8 cellular contexts compared by ENCODE assay signal in the genomic region with DNA sequence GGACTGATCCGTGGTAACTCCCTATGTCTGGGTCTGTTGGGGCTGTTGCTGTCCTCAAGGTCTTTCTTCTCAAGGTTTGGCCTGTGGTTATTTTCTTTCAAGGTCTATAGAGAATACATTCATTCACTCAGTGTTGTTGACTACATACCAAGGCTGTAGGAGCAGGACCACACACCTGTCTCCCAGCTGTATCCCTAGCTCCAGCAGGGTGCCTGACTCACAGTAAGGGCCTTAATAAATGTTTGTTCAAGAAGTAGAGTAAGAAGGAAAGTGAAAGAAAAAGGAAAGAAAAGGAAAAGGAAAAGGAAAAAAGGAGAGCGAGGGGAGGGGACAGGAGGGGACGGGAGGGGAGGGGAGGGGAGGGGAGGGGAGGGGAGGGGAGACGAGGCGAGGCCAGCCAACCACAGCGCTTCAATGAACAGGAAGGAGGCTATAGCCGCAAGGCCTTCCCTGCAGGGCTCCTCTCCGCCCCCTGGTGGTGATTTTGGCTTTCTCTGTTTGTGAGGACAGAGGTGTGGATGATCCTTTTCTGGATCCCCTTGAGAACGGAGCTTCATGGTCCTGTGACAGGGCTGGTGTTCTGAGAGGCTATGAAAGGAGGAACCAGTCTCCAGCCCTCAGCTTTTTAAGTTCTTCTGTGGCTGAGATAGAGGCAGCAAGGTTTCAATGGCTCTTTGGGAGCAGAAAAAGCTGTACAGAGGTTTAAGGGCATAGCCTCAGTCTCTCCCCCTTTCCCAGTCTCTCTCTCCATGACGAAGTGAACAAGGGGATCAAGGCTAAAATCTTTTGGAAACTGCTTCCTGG. TPM values are rescaled to one million over a fixed set of nuclear protein-coding genes. Genes with fewer than 3 reads are reported as not detected.
DNase-seq lines count a peak whose midpoint lies in the region; ATAC-seq and FAIRE-seq lines count a peak whose summit lies in the region.

No MANE protein-coding gene starts in this region.

- peak; percentile 69 for DNase-seq in ACHN
- peak; percentile 64 for DNase-seq in RPMI7951 (ENCODE audit: low read depth)
- peak; percentile 47 for DNase-seq in activated effector memory CD4-positive, alpha-beta T cell treated with Interleukin-2 at 50 U/mL for 16 hours
- DNase-seq in kidney tubule cell (ENCODE audit: low spot score), result peak; percentile 57
- DNase-seq in stimulated activated naive CD4-positive, alpha-beta T cell (lab: John Stamatoyannopoulos, UW), result peak in 5 of 6 experiments; percentile 3 to 25 (median 7)
- no peak for DNase-seq in H7
- DNase-seq in frontal cortex (ENCODE audit: low spot score in 2 of 2), result no peak

- FAIRE-seq in frontal cortex (lab: Jason Lieb, UNC), result no peak

- H3K27me3 ChIP-seq in H7 (ENCODE audit: control insufficient read depth, insufficient read depth, low read length), result no peaks in the 10 kb centered on the region

- ATAC-seq in GM18861 (IDR thresholded peaks at IDR 0.05; ENCODE audit: unreplicated experiment), result peak; percentile 56

- no peaks in the 10 kb centered on the region for H3K36me3 ChIP-seq in H7 (replicated peaks; ENCODE audit: control insufficient read depth, insufficient read depth, low read length)

- in situ Hi-C loops in ACHN (cut with HindIII; ENCODE audit: low pct_ligation_motif_present, low pct_unique_long_range_greater_than_20kb, low sequenced_read_pairs), result no loop called here

- no peak overlapping the region for H3K4me3 ChIP-seq in H7 (ENCODE audit: insufficient read depth, low read depth, low read length)

RNA-seq across cellular contexts. Expression of gene LCE5A, which starts 30.6 kb away (rescaled TPM):
- not detected in 2 replicates for total RNA-seq in RPMI7951 (2014; rRNA removed; shearing (Covaris generic))
- total RNA-seq in H7 (2014; rRNA removed; shearing (Covaris generic)), result not detected in 2 replicates
- not detected for total RNA-seq in frontal cortex

RNA-seq across cellular contexts. Expression of gene CRCT1, which starts 34.3 kb away (rescaled TPM):
- total RNA-seq in RPMI7951 (2014; rRNA removed; shearing (Covaris generic)), result not detected in 2 replicates
- not detected in 2 replicates for total RNA-seq in H7 (2014; rRNA removed; shearing (Covaris generic))
- not detected for total RNA-seq in frontal cortex

Comparison
In these comparisons a context has a peak if more than half of its experiments do, and no peak if none do; other contexts are left out.
1. DNase-seq: peak in ACHN (single experiment), RPMI7951 (single experiment), activated effector memory CD4-positive, alpha-beta T cell treated with Interleukin-2 at 50 U/mL for 16 hours (single experiment), kidney tubule cell (single experiment) and stimulated activated naive CD4-positive, alpha-beta T cell (5 of 6); none in H7 (single experiment) and frontal cortex (0 of 2).